In genomic region chr5:147466581-147466980, GRCh38 we compare ENCODE assay signal across 1 cellular context.
TF ChIP-seq lines count a peak whose summit lies in the region.

No MANE protein-coding gene starts in this region.

TF ChIP-seq in endothelial cell of umbilical vein, 7 proteins besides CTCF, POLR2A, EP300 and RAD21:
- TF ChIP-seq MYC (IDR thresholded peaks at IDR 0.05; ENCODE audit: low read depth, low read length) (no peak), GATA2 (IDR thresholded peaks at IDR 0.05; ENCODE audit: insufficient read depth, insufficient read length, low read depth, low read length) (no peak), EZH2 (IDR thresholded peaks at IDR 0.05; ENCODE audit: borderline replicate concordance, low read depth, low read length, severe bottlenecking) (no peak), JUN (IDR thresholded peaks at IDR 0.05; ENCODE audit: borderline replicate concordance, insufficient read depth, insufficient read length, low read depth) (no peak), POLR2AphosphoS5 (IDR thresholded peaks at IDR 0.05; ENCODE audit: insufficient read depth, low read depth, low read length) (no peak), MAX (IDR thresholded peaks at IDR 0.05; ENCODE audit: insufficient read depth, insufficient read length) (no peak), FOS (IDR thresholded peaks at IDR 0.05; ENCODE audit: borderline replicate concordance, insufficient read depth, low read length) (no peak)
